In the genomic region with DNA sequence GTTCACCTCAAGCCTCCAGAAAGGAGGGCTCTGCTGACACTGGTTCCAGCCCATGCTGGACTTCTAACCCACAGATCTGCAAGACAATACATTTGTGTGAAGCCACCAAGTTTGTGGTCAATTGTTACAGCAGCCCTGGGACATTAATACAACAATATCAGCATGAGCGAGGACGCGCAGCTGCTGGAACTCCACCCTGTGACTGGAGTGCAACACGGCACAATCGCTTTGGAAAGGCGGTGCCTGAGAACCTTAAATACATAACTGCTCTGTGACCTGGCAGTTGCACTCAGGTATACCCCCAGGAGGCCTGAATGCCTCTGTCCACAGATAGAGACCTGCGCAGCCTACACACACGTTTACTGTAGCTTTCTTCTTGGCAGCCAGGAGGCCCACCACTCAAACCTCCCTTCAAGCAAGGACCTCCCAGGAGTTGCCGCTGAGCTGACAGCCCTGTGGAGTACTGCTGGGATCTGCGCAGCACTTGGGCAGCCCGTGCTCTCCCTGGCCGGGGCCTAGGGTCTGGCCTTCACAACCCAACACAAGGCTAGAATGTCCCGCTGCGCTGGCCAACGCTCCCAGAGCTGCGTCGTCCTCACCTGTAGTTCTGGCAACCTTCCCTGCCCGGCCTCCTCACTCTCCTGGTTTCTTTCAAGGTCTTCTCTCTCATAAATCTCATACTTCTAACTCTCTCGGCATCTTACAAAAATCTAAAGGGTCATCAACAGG, we compare ENCODE assay signal across 17 cellular contexts.
"Had no signal": no experiment of that assay in that cellular context is flagged by ENCODE, and none has a peak within 500 bp of the region (broad histone marks: within the 10 kb centered on the region; RNA-seq: fewer than 3 reads in every experiment).

No MANE protein-coding gene starts in this region.

- H3K4me3 ChIP-seq: gastroesophageal sphincter, lower lobe of right lung, transverse colon had no signal

- H3K4me1 Mint-ChIP-seq: mesothelial cell of epicardium had no signal

- H3K4me1 ChIP-seq: gastroesophageal sphincter, lower lobe of right lung, transverse colon had no signal

- H3K27me3 Mint-ChIP-seq: activated naive CD4-positive, alpha-beta T cell treated with anti-CD3 and anti-CD28 coated beads, Interleukin-2, amount 50 U/mL, for 24 hours; stimulated activated naive B cell treated with anti-CD40 and anti-IgM and Interleukin-4, amounts not matched to agents 10 μg/mL and 1 μg/mL and 100 μg/mL, for 72 hours had no signal

- FAIRE-seq: endometrium had no signal

- H3K4me3 Mint-ChIP-seq: activated naive CD4-positive, alpha-beta T cell treated with anti-CD3 and anti-CD28 coated beads, Interleukin-2, amount 50 U/mL, for 24 hours; mesothelial cell of epicardium; stimulated activated naive B cell treated with anti-CD40 and anti-IgM and Interleukin-4, amounts not matched to agents 10 μg/mL and 1 μg/mL and 100 μg/mL, for 72 hours; T-helper 2 cell treated with Interferon-gamma antibody and Interleukin-4, amounts not matched to agents 5 μg/mL and 100 μg/mL, for 36 hours had no signal

- H3K27ac ChIP-seq: gastroesophageal sphincter, lower lobe of right lung, neutrophil, transverse colon had no signal

- H3K9me3 Mint-ChIP-seq: activated naive CD4-positive, alpha-beta T cell treated with anti-CD3 and anti-CD28 coated beads, Interleukin-2, amount 50 U/mL, for 24 hours; mesothelial cell of epicardium; T-helper 2 cell treated with Interferon-gamma antibody and Interleukin-4, amounts not matched to agents 5 μg/mL and 100 μg/mL, for 36 hours had no signal

- H3K27me3 ChIP-seq: gastroesophageal sphincter, neutrophil, transverse colon had no signal

- H3K9me3 ChIP-seq: gastroesophageal sphincter, lower lobe of right lung, neutrophil, transverse colon had no signal

- DNase-seq: activated CD4-positive, alpha-beta T cell treated with anti-CD3 and anti-CD28 coated beads, Interleukin-2, amount 50 U/mL, for 1 hour; activated CD4-positive, CD25-positive, alpha-beta regulatory T cell; activated T-cell treated with anti-CD3 and anti-CD28 coated beads for 4 hours; amniotic stem cell; left cardiac atrium; lower lobe of right lung; stimulated activated CD4-positive, alpha-beta T cell treated with anti-CD3 and anti-CD28 coated beads, Interleukin-2, amount 100 ng/mL, for 48 hours; stimulated activated naive B cell treated with anti-CD40 and anti-IgM and Interleukin-4, amounts not matched to agents 10 μg/mL and 1 μg/mL and 100 μg/mL, for 72 hours; substantia nigra; SW 1271; transverse colon had no signal

- H3K27ac Mint-ChIP-seq: activated naive CD4-positive, alpha-beta T cell treated with anti-CD3 and anti-CD28 coated beads, Interleukin-2, amount 50 U/mL, for 24 hours; mesothelial cell of epicardium; T-helper 2 cell treated with Interferon-gamma antibody and Interleukin-4, amounts not matched to agents 5 μg/mL and 100 μg/mL, for 36 hours had no signal

- ATAC-seq: gastroesophageal sphincter; left cardiac atrium; stimulated activated naive B cell treated with anti-CD40 and anti-IgM and Interleukin-4, amounts not matched to agents 10 μg/mL and 1 μg/mL and 100 μg/mL, for 72 hours had no signal
